Comparison of ENCODE assay signal across 12 cellular contexts in the genomic region with DNA sequence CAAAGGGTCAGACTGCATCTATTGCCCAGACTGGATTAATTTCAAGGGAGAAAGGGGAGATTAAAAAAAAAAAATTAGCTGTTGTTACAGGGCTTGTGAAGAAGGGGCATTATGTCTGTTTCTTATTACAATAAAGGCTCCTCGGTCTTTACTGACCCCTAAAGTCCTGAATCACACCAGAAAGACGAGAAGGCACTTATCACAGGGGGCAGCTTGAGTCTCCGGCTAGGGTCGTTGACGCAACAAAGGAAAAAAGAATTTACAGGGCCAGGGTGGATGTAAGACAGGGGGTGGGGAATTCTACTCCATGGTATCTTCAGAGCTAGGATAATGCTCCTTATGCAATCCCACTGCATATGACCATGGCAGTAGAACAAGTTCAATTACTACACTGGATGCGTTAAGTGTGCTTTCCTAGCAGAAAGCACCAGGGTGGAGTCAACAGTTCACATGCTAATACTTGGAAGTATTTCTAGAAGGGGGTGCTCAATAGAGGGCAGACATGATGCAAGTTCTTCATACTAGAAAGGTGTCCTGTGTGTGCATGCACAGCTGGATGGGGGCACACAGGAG. TPM values are rescaled to one million over a fixed set of nuclear protein-coding genes. Genes with fewer than 3 reads are reported as not detected.
A peak's percentile ranks its signal among the peaks of the same experiment; 100 is the strongest.
DNase-seq lines count a peak whose midpoint lies in the region; ATAC-seq and TF ChIP-seq lines count a peak whose summit lies in the region.
"Had no signal": no experiment of that assay in that cellular context is flagged by ENCODE, and none has a peak within 500 bp of the region (broad histone marks: within the 10 kb centered on the region; RNA-seq: fewer than 3 reads in every experiment).

No MANE protein-coding gene starts in this region.

- H3K9me3 Mint-ChIP-seq in activated naive CD8-positive, alpha-beta T cell (ENCODE audit: low read depth), result no peaks in the 10 kb centered on the region
- H3K9me3 Mint-ChIP-seq in mesothelial cell of epicardium, result no peaks in the 10 kb centered on the region

- H3K27ac Mint-ChIP-seq in activated naive CD8-positive, alpha-beta T cell, result peak overlapping the region; percentile 93
- H3K27ac Mint-ChIP-seq in mesothelial cell of epicardium, result peak overlapping the region; percentile 52

- peaks cover 2 to 17% of the 10 kb centered on the region in 2 donors for H3K4me1 ChIP-seq in right atrium auricular region
- peaks cover 10% of the 10 kb centered on the region for H3K4me1 ChIP-seq in upper lobe of right lung
- H3K4me1 ChIP-seq: BLaER1 treated with 17β-estradiol and CSF1 and Interleukin-3, amounts not matched to agents 10 nM and 100 nM had no signal

- H3K27me3 ChIP-seq in right atrium auricular region, result no peaks in the 10 kb centered on the region
- no peaks in the 10 kb centered on the region for H3K27me3 ChIP-seq in upper lobe of right lung
- H3K27me3 ChIP-seq: BLaER1 treated with 17β-estradiol and CSF1 and Interleukin-3, amounts not matched to agents 10 nM and 100 nM had no signal

- H3K27ac ChIP-seq in right atrium auricular region, result peak overlapping the region; percentile 49 to 63
- no peak overlapping the region for H3K27ac ChIP-seq in upper lobe of right lung

- H3K4me3 ChIP-seq in right atrium auricular region (no peak overlapping the region), upper lobe of right lung (no peak overlapping the region)
- H3K4me3 ChIP-seq: BLaER1 treated with 17β-estradiol and CSF1 and Interleukin-3, amounts not matched to agents 10 nM and 100 nM had no signal

- H3K36me3 ChIP-seq in right atrium auricular region (peaks cover 99% of the 10 kb centered on the region), upper lobe of right lung (peaks cover 100% of the 10 kb centered on the region)

- DNase-seq in right atrium auricular region (ENCODE audit: low spot score), result no peak
- no peak for DNase-seq in cardiac septum (ENCODE audit: low spot score)
- no peak for DNase-seq in mesothelial cell of epicardium (ENCODE audit: low spot score in 2 of 2, unreplicated experiment in 2 of 2)
- no peak for DNase-seq in upper lobe of right lung
- no peak for DNase-seq in NCI-H2171 treated with DMSO at 0.1 percent for 48 hours (lab: John Stamatoyannopoulos, UW)
- no peak for DNase-seq in NCI-H1092 treated with DMSO at 0.1 percent for 48 hours (lab: John Stamatoyannopoulos, UW)
- no peak for DNase-seq in NCI-H1417 (lab: John Stamatoyannopoulos, UW)
- DNase-seq: NCI-H510A; RPMI8226; stimulated activated CD4-positive, alpha-beta T cell treated with anti-CD3 and anti-CD28 coated beads, Interleukin-15, amount 100 ng/mL, for 24 hours had no signal

- intact Hi-C loops in cardiac septum (cut with DNase I) (no loop called here), upper lobe of right lung (cut with DNase I) (no loop called here)

- no peak overlapping the region for H3K4me3 Mint-ChIP-seq in activated naive CD8-positive, alpha-beta T cell
- no peak overlapping the region for H3K4me3 Mint-ChIP-seq in mesothelial cell of epicardium

- H3K27me3 Mint-ChIP-seq in activated naive CD8-positive, alpha-beta T cell, result no peaks in the 10 kb centered on the region
- H3K27me3 Mint-ChIP-seq in mesothelial cell of epicardium (ENCODE audit: low read depth), result no peaks in the 10 kb centered on the region

- H3K4me1 Mint-ChIP-seq in activated naive CD8-positive, alpha-beta T cell (ENCODE audit: low read depth), result peaks cover 64% of the 10 kb centered on the region
- no peaks in the 10 kb centered on the region for H3K4me1 Mint-ChIP-seq in mesothelial cell of epicardium

- no peaks in the 10 kb centered on the region for H3K9me3 ChIP-seq in right atrium auricular region
- H3K9me3 ChIP-seq in upper lobe of right lung, result no peaks in the 10 kb centered on the region
- H3K9me3 ChIP-seq: BLaER1 treated with 17β-estradiol and CSF1 and Interleukin-3, amounts not matched to agents 10 nM and 100 nM had no signal

- TF ChIP-seq CTCF in right atrium auricular region (IDR thresholded peaks at IDR 0.05) (no peak), mesothelial cell of epicardium (IDR thresholded peaks at IDR 0.05; ENCODE audit: unreplicated experiment) (no peak), upper lobe of right lung (IDR thresholded peaks at IDR 0.05) (no peak)

- H3K36me3 Mint-ChIP-seq in activated naive CD8-positive, alpha-beta T cell, result peaks cover 15% of the 10 kb centered on the region
- H3K36me3 Mint-ChIP-seq in mesothelial cell of epicardium, result peaks cover 49% of the 10 kb centered on the region

- ATAC-seq in upper lobe of right lung, result peak; percentile 24

RNA-seq across cellular contexts. Expression of a gene that starts 16.5 kb away (rescaled TPM):
- total RNA-seq in right atrium auricular region (100 to 1,000 TPM; 161 to 178 TPM), cardiac septum (215 TPM), mesothelial cell of epicardium (694 to 717 TPM (median 708 TPM) in 3 replicates), upper lobe of right lung (480 TPM)

RNA-seq across cellular contexts. Expression of a gene that starts 21.8 kb away (rescaled TPM):
- 1 to 10 TPM; 8.0 to 9.2 TPM for total RNA-seq in right atrium auricular region
- total RNA-seq in cardiac septum, result 18.2 TPM
- total RNA-seq in mesothelial cell of epicardium, result 14.5 to 15.6 TPM (median 14.6 TPM) in 3 replicates
- total RNA-seq in upper lobe of right lung, result 5.9 TPM

RNA-seq across cellular contexts. Expression of a gene that starts 34.6 kb away (rescaled TPM):
- total RNA-seq in right atrium auricular region (10 to 100 TPM in 1 of 2 donors, 1 to 10 TPM in 1; 7.0 to 36.7 TPM), cardiac septum (67.8 TPM), mesothelial cell of epicardium (2.5 to 2.8 TPM (median 2.6 TPM) in 3 replicates), upper lobe of right lung (not detected)
